In the genomic region with DNA sequence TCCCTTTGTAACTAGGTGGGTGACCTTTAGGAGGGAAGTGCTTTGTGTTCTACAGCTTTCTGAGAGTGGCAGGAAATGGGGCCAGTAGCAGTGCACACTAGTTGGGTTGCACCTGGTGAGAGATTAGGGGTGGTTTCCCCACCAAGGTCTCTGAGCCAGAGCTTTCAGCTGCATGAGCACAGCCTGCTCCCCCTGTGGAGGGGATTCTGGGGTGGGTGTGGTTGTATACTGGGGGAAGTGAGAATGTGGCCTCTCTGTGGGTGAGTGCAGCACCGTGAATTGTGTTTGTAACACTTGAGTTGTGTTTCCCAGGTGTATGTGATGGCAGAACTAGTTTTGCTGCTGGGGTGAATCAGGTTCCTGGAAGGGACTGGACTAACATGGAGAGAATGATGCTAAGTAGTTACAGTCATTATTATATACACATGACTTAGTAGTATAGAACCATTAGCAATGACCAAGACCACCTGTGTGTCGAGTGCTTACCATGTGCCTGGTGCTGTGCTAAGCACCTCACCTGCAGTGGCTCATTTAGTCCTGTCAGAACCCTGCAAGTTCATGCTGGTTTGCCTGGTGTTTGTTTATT, we compare ENCODE assay signal across 8 cellular contexts. TPM values are rescaled to one million over a fixed set of nuclear protein-coding genes. Genes with fewer than 3 reads are reported as not detected.
DNase-seq lines count a peak whose midpoint lies in the region; ATAC-seq and TF ChIP-seq lines count a peak whose summit lies in the region.

No MANE protein-coding gene starts in this region.

- peak overlapping the region in 2 of 3 experiments; percentile 53 to 60; a peak in 4 of 7 replicates for H3K27ac Mint-ChIP-seq in H9
- peak overlapping the region; percentile 84 for H3K27ac Mint-ChIP-seq in activated naive CD4-positive, alpha-beta T cell treated with anti-CD3 and anti-CD28 coated beads, Interleukin-2, amount 50 U/mL, for 24 hours

- no peak overlapping the region for H2BK12ac ChIP-seq in H9 (ENCODE audit: insufficient read length, low read depth, low read length)

- peaks cover 28% of the 10 kb centered on the region; the same call in 1 of the 2 replicates for H3K4me1 ChIP-seq in H9 (ENCODE audit: insufficient read depth, low read length)
- peaks cover 46% of the 10 kb centered on the region for H3K4me1 ChIP-seq in lower lobe of right lung
- peaks cover 7 to 48% (median 35%) of the 10 kb centered on the region in 4 donors for H3K4me1 ChIP-seq in tibial artery

- H4K8ac ChIP-seq in H9 (replicated peaks; ENCODE audit: insufficient read length, low read depth, low read length): no peak overlapping the region

- H3K4me2 ChIP-seq in H9 (ENCODE audit: insufficient read depth, insufficient read length, low read length): no peak overlapping the region

- no peak overlapping the region for H3K4ac ChIP-seq in H9 (ENCODE audit: low read depth, low read length)

- H4K20me1 ChIP-seq in H9 (ENCODE audit: control insufficient read depth, insufficient read depth, insufficient read length): no peaks in the 10 kb centered on the region

- H3K56ac ChIP-seq in H9 (ENCODE audit: insufficient read length, low read depth, low read length): no peak overlapping the region

- H3K14ac ChIP-seq in H9 (ENCODE audit: insufficient read depth, low read length): no peak overlapping the region

- no peak overlapping the region for H2AK5ac ChIP-seq in H9 (ENCODE audit: insufficient read length, low read length)

- no peak overlapping the region for H2AFZ ChIP-seq in H9 (ENCODE audit: low read length)

- no peak overlapping the region for H2BK120ac ChIP-seq in H9 (ENCODE audit: low read depth, low read length, poor library complexity, severe bottlenecking)

- no peak overlapping the region for H3K27ac ChIP-seq in H9 (ENCODE audit: insufficient read length, low read depth, low read length)
- peak overlapping the region; percentile 85 for H3K27ac ChIP-seq in lower lobe of right lung
- peak overlapping the region; percentile 93 to 94 for H3K27ac ChIP-seq in tibial artery

- peaks cover 3% of the 10 kb centered on the region for H3K36me3 ChIP-seq in lower lobe of right lung
- H3K36me3 ChIP-seq in tibial artery: peaks cover 0 to 4% (median 0%) of the 10 kb centered on the region in 3 donors

- no peak for DNase-seq in H9
- peak; percentile 58 for DNase-seq in NCI-H345 treated with DMSO at 0.1 percent for 48 hours (lab: John Stamatoyannopoulos, UW; ENCODE audit: unreplicated experiment)
- no peak for DNase-seq in lower lobe of right lung
- no peak for DNase-seq in tibial artery
- DNase-seq in amniotic stem cell (lab: John Stamatoyannopoulos, UW): no peak
- DNase-seq in NCI-H2171 treated with DMSO at 0.1 percent for 48 hours (lab: John Stamatoyannopoulos, UW): no peak

- no peaks in the 10 kb centered on the region for H3K79me2 ChIP-seq in H9 (ENCODE audit: insufficient read depth, low read length)

- no peak overlapping the region for H3K18ac ChIP-seq in H9 (ENCODE audit: insufficient read length, low read depth, low read length)

- ATAC-seq in lower lobe of right lung: peak; percentile 4 to 5

- H3K36me3 Mint-ChIP-seq in H9 (ENCODE audit: insufficient read depth in 1 of 3, low read depth in 3 of 3): no peaks in the 10 kb centered on the region; a peak in 2 of 7 replicates
- H3K36me3 Mint-ChIP-seq in activated naive CD4-positive, alpha-beta T cell treated with anti-CD3 and anti-CD28 coated beads, Interleukin-2, amount 50 U/mL, for 24 hours: peaks cover 2% of the 10 kb centered on the region

- H3K4me1 Mint-ChIP-seq in H9: peaks cover 59 to 69% of the 10 kb centered on the region in 2 experiments
- peaks cover 46% of the 10 kb centered on the region for H3K4me1 Mint-ChIP-seq in activated naive CD4-positive, alpha-beta T cell treated with anti-CD3 and anti-CD28 coated beads, Interleukin-2, amount 50 U/mL, for 24 hours

- H3K79me1 ChIP-seq in H9 (ENCODE audit: insufficient read depth, low read depth, low read length, poor library complexity, severe bottlenecking): no peaks in the 10 kb centered on the region

- WGBS in H9 (ENCODE audit: extremely low coverage, insufficient read length, low lambda C conversion rate): no CpG with 5 or more reads among the region's 2 CpGs

- H3K23me2 ChIP-seq in H9 (ENCODE audit: insufficient read length, low read depth, low read length, poor library complexity, severe bottlenecking): no peaks in the 10 kb centered on the region

- peak overlapping the region; percentile 49 to 55 for H3K4me3 Mint-ChIP-seq in H9
- H3K4me3 Mint-ChIP-seq in activated naive CD4-positive, alpha-beta T cell treated with anti-CD3 and anti-CD28 coated beads, Interleukin-2, amount 50 U/mL, for 24 hours: peak overlapping the region; percentile 68

- H3K27me3 ChIP-seq in H9 (ENCODE audit: insufficient read depth, low read length) (no peaks in the 10 kb centered on the region), lower lobe of right lung (ENCODE audit: low read depth) (no peaks in the 10 kb centered on the region), tibial artery (no peaks in the 10 kb centered on the region)

- intact Hi-C loops in lower lobe of right lung (cut with DNase I): loop anchor here (10.0 kb wide), 2 partner anchors 59 to 129 kb away; no protein-coding TSS in a partner anchor
- intact Hi-C loops in tibial artery (cut with DNase I; ENCODE audit: low total_unique reads): loop anchor here (2.0 to 10.0 kb wide), 2 partner anchors 55 to 209 kb away; no protein-coding TSS in a partner anchor

- no peak overlapping the region for H3T11ph ChIP-seq in H9 (ENCODE audit: low read length)

- TF ChIP-seq CTCF in H9 (conservative IDR thresholded peaks at IDR 0.05) (no peak), lower lobe of right lung (IDR thresholded peaks at IDR 0.05) (no peak), tibial artery (IDR thresholded peaks at IDR 0.05) (no peak)

- no peak overlapping the region for H2BK20ac ChIP-seq in H9 (ENCODE audit: low read depth, low read length, poor library complexity, severe bottlenecking)

- no peak overlapping the region for H3K23ac ChIP-seq in H9 (ENCODE audit: insufficient read length, low read depth, low read length)

- no peak overlapping the region for H2BK15ac ChIP-seq in H9 (ENCODE audit: low read depth, low read length)

- no peaks in the 10 kb centered on the region for H3K9me3 ChIP-seq in H9 (ENCODE audit: control insufficient read depth, low read depth, low read length)
- H3K9me3 ChIP-seq in lower lobe of right lung: no peaks in the 10 kb centered on the region
- H3K9me3 ChIP-seq in tibial artery: no peaks in the 10 kb centered on the region

- H3K9ac ChIP-seq in H9 (ENCODE audit: extremely low read depth, insufficient read length, low read length): no peak overlapping the region

- no peak overlapping the region for H4K91ac ChIP-seq in H9 (ENCODE audit: insufficient read length, low read depth, low read length)

- peak; percentile 13 for TF ChIP-seq POLR2A in GM18526 (IDR thresholded peaks at IDR 0.05; ENCODE audit: extremely low read depth, insufficient read length)

- no peak overlapping the region for H2BK5ac ChIP-seq in H9 (ENCODE audit: insufficient read length, low read length)

- H3K9me3 Mint-ChIP-seq in H9: no peaks in the 10 kb centered on the region; a peak in 1 of 5 replicates
- no peaks in the 10 kb centered on the region for H3K9me3 Mint-ChIP-seq in activated naive CD4-positive, alpha-beta T cell treated with anti-CD3 and anti-CD28 coated beads, Interleukin-2, amount 50 U/mL, for 24 hours

- H3K27me3 Mint-ChIP-seq in H9 (ENCODE audit: low read depth): peaks cover 9% of the 10 kb centered on the region
- no peaks in the 10 kb centered on the region for H3K27me3 Mint-ChIP-seq in activated naive CD4-positive, alpha-beta T cell treated with anti-CD3 and anti-CD28 coated beads, Interleukin-2, amount 50 U/mL, for 24 hours

- H4K5ac ChIP-seq in H9 (ENCODE audit: insufficient read length, low read depth, low read length): no peak overlapping the region

- H3K4me3 ChIP-seq in lower lobe of right lung (no peak overlapping the region), tibial artery (no peak overlapping the region)

RNA-seq across cellular contexts. Expression of a gene that starts 11.8 kb away (rescaled TPM):
- total RNA-seq in H9 (2021) (105 and 107 TPM in 2 replicates), lower lobe of right lung (27.3 TPM)
